ENCODE assay signal across 2 cellular contexts in the genomic region with DNA sequence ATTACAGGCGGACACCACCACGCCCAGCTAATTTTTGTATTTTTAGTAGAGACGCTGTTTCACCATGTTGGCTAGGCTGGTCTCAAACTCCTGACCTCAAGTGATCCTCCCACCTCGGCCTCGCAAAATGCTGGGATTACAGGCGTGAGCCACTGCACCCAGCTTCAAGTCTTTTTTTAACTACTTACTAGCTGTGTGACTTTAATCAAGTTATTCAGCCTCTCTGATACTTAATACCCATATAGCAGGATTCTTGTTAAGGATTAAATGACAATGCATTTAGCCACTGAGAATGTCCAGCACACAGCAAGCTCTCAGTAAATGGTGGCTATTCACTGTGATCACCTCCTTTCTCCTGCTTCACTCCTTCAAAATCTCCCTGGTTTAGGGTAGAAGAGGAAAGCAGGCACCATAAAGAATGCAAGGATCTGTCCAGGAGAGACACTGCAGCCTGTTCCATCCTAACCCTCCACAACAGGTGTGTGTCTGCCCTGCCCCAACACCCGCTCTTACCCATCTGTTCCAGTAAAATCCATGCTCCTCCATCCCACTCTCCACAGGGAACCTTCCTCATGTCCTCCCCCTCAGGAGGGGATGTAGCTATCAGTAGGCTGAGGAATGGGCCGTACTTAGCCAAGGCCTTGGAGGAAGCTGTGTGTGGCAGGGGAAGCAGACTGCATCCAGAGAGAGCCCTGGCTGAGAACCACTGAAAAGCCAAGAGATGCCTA.
A peak's percentile ranks its signal among the peaks of the same experiment; 100 is the strongest.
TF ChIP-seq lines count a peak whose summit lies in the region.

No MANE protein-coding gene starts in this region.

TF ChIP-seq in GM23338, 12 proteins besides CTCF, POLR2A, EP300 and RAD21 (continued from another document):
- TF ChIP-seq, protein P1, sequence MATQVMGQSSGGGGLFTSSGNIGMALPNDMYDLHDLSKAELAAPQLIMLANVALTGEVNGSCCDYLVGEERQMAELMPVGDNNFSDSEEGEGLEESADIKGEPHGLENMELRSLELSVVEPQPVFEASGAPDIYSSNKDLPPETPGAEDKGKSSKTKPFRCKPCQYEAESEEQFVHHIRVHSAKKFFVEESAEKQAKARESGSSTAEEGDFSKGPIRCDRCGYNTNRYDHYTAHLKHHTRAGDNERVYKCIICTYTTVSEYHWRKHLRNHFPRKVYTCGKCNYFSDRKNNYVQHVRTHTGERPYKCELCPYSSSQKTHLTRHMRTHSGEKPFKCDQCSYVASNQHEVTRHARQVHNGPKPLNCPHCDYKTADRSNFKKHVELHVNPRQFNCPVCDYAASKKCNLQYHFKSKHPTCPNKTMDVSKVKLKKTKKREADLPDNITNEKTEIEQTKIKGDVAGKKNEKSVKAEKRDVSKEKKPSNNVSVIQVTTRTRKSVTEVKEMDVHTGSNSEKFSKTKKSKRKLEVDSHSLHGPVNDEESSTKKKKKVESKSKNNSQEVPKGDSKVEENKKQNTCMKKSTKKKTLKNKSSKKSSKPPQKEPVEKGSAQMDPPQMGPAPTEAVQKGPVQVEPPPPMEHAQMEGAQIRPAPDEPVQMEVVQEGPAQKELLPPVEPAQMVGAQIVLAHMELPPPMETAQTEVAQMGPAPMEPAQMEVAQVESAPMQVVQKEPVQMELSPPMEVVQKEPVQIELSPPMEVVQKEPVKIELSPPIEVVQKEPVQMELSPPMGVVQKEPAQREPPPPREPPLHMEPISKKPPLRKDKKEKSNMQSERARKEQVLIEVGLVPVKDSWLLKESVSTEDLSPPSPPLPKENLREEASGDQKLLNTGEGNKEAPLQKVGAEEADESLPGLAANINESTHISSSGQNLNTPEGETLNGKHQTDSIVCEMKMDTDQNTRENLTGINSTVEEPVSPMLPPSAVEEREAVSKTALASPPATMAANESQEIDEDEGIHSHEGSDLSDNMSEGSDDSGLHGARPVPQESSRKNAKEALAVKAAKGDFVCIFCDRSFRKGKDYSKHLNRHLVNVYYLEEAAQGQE (IDR thresholded peaks at IDR 0.05; ENCODE audit: unreplicated experiment) = no peak
- TF ChIP-seq EZH2 (IDR thresholded peaks at IDR 0.05; ENCODE audit: low read depth, unreplicated experiment) (no peak), EZH2phosphoT487 (IDR thresholded peaks at IDR 0.05; ENCODE audit: unreplicated experiment) (no peak), JUNB (IDR thresholded peaks at IDR 0.05; ENCODE audit: unreplicated experiment) (no peak), ZNF331 (CRISPR knock-in tag; IDR thresholded peaks at IDR 0.05; ENCODE audit: low read depth) (no peak), CREB1 (CRISPR knock-in tag; IDR thresholded peaks at IDR 0.05; ENCODE audit: low read depth) (no peak)
TF ChIP-seq in GM23338: peak in this region for 0.

TF ChIP-seq in HepG2, 621 proteins besides CTCF, POLR2A, EP300 and RAD21 (continued from another document and continues in another):
- TF ChIP-seq, protein P2, sequence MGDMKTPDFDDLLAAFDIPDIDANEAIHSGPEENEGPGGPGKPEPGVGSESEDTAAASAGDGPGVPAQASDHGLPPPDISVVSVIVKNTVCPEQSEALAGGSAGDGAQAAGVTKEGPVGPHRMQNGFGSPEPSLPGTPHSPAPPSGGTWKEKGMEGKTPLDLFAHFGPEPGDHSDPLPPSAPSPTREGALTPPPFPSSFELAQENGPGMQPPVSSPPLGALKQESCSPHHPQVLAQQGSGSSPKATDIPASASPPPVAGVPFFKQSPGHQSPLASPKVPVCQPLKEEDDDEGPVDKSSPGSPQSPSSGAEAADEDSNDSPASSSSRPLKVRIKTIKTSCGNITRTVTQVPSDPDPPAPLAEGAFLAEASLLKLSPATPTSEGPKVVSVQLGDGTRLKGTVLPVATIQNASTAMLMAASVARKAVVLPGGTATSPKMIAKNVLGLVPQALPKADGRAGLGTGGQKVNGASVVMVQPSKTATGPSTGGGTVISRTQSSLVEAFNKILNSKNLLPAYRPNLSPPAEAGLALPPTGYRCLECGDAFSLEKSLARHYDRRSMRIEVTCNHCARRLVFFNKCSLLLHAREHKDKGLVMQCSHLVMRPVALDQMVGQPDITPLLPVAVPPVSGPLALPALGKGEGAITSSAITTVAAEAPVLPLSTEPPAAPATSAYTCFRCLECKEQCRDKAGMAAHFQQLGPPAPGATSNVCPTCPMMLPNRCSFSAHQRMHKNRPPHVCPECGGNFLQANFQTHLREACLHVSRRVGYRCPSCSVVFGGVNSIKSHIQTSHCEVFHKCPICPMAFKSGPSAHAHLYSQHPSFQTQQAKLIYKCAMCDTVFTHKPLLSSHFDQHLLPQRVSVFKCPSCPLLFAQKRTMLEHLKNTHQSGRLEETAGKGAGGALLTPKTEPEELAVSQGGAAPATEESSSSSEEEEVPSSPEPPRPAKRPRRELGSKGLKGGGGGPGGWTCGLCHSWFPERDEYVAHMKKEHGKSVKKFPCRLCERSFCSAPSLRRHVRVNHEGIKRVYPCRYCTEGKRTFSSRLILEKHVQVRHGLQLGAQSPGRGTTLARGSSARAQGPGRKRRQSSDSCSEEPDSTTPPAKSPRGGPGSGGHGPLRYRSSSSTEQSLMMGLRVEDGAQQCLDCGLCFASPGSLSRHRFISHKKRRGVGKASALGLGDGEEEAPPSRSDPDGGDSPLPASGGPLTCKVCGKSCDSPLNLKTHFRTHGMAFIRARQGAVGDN (CRISPR knock-in tag; IDR thresholded peaks at IDR 0.05) = 0 out of 2 replicates have a peak, but pooled peaks have one; percentile 21
- TF ChIP-seq CREB1 (IDR thresholded peaks at IDR 0.05) (no peak), CREB1 (CRISPR knock-in tag; IDR thresholded peaks at IDR 0.05) (no peak), SRSF9 (IDR thresholded peaks at IDR 0.05; ENCODE audit: borderline replicate concordance, insufficient read depth, low read depth, low read length, poor library complexity, severe bottlenecking) (no peak), ZNF766 (CRISPR knock-in tag; IDR thresholded peaks at IDR 0.05; ENCODE audit: borderline replicate concordance) (no peak), ZBTB3 (CRISPR knock-in tag; IDR thresholded peaks at IDR 0.05; ENCODE audit: borderline replicate concordance, low read depth) (no peak), THYN1 (CRISPR knock-in tag; IDR thresholded peaks at IDR 0.05; ENCODE audit: borderline replicate concordance, low read depth) (no peak), ZNF768 (CRISPR knock-in tag; IDR thresholded peaks at IDR 0.05) (peak; percentile 81), ZMYM3 (CRISPR knock-in tag; IDR thresholded peaks at IDR 0.05) (peak; percentile 80), ZNF501 (CRISPR knock-in tag; IDR thresholded peaks at IDR 0.05) (peak; percentile 62)
- TF ChIP-seq, protein P3, sequence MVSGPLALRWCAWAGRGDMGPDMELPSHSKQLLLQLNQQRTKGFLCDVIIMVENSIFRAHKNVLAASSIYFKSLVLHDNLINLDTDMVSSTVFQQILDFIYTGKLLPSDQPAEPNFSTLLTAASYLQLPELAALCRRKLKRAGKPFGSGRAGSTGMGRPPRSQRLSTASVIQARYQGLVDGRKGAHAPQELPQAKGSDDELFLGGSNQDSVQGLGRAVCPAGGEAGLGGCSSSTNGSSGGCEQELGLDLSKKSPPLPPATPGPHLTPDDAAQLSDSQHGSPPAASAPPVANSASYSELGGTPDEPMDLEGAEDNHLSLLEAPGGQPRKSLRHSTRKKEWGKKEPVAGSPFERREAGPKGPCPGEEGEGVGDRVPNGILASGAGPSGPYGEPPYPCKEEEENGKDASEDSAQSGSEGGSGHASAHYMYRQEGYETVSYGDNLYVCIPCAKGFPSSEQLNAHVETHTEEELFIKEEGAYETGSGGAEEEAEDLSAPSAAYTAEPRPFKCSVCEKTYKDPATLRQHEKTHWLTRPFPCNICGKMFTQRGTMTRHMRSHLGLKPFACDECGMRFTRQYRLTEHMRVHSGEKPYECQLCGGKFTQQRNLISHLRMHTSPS (CRISPR knock-in tag; IDR thresholded peaks at IDR 0.05; ENCODE audit: low read depth) = no peak
- TF ChIP-seq, protein P4, sequence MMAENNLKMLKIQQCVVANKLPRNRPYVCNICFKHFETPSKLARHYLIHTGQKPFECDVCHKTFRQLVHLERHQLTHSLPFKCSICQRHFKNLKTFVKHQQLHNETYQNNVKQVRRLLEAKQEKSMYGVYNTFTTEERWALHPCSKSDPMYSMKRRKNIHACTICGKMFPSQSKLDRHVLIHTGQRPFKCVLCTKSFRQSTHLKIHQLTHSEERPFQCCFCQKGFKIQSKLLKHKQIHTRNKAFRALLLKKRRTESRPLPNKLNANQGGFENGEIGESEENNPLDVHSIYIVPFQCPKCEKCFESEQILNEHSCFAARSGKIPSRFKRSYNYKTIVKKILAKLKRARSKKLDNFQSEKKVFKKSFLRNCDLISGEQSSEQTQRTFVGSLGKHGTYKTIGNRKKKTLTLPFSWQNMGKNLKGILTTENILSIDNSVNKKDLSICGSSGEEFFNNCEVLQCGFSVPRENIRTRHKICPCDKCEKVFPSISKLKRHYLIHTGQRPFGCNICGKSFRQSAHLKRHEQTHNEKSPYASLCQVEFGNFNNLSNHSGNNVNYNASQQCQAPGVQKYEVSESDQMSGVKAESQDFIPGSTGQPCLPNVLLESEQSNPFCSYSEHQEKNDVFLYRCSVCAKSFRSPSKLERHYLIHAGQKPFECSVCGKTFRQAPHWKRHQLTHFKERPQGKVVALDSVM (CRISPR knock-in tag; IDR thresholded peaks at IDR 0.05) = peak; percentile 42; the same call in 1 of the 2 replicates
- TF ChIP-seq, protein P5, sequence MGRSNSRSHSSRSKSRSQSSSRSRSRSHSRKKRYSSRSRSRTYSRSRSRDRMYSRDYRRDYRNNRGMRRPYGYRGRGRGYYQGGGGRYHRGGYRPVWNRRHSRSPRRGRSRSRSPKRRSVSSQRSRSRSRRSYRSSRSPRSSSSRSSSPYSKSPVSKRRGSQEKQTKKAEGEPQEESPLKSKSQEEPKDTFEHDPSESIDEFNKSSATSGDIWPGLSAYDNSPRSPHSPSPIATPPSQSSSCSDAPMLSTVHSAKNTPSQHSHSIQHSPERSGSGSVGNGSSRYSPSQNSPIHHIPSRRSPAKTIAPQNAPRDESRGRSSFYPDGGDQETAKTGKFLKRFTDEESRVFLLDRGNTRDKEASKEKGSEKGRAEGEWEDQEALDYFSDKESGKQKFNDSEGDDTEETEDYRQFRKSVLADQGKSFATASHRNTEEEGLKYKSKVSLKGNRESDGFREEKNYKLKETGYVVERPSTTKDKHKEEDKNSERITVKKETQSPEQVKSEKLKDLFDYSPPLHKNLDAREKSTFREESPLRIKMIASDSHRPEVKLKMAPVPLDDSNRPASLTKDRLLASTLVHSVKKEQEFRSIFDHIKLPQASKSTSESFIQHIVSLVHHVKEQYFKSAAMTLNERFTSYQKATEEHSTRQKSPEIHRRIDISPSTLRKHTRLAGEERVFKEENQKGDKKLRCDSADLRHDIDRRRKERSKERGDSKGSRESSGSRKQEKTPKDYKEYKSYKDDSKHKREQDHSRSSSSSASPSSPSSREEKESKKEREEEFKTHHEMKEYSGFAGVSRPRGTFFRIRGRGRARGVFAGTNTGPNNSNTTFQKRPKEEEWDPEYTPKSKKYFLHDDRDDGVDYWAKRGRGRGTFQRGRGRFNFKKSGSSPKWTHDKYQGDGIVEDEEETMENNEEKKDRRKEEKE (IDR thresholded peaks at IDR 0.05) = no peak
- TF ChIP-seq, protein P6, sequence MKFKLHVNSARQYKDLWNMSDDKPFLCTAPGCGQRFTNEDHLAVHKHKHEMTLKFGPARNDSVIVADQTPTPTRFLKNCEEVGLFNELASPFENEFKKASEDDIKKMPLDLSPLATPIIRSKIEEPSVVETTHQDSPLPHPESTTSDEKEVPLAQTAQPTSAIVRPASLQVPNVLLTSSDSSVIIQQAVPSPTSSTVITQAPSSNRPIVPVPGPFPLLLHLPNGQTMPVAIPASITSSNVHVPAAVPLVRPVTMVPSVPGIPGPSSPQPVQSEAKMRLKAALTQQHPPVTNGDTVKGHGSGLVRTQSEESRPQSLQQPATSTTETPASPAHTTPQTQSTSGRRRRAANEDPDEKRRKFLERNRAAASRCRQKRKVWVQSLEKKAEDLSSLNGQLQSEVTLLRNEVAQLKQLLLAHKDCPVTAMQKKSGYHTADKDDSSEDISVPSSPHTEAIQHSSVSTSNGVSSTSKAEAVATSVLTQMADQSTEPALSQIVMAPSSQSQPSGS (CRISPR knock-in tag; IDR thresholded peaks at IDR 0.05) = 0 out of 2 replicates have a peak, but pooled peaks have one; percentile 2
- TF ChIP-seq, protein P7, sequence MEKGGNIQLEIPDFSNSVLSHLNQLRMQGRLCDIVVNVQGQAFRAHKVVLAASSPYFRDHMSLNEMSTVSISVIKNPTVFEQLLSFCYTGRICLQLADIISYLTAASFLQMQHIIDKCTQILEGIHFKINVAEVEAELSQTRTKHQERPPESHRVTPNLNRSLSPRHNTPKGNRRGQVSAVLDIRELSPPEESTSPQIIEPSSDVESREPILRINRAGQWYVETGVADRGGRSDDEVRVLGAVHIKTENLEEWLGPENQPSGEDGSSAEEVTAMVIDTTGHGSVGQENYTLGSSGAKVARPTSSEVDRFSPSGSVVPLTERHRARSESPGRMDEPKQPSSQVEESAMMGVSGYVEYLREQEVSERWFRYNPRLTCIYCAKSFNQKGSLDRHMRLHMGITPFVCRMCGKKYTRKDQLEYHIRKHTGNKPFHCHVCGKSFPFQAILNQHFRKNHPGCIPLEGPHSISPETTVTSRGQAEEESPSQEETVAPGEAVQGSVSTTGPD (CRISPR knock-in tag; IDR thresholded peaks at IDR 0.05) = 0 out of 2 replicates have a peak, but pooled peaks have one; percentile 9
- TF ChIP-seq, protein P8, sequence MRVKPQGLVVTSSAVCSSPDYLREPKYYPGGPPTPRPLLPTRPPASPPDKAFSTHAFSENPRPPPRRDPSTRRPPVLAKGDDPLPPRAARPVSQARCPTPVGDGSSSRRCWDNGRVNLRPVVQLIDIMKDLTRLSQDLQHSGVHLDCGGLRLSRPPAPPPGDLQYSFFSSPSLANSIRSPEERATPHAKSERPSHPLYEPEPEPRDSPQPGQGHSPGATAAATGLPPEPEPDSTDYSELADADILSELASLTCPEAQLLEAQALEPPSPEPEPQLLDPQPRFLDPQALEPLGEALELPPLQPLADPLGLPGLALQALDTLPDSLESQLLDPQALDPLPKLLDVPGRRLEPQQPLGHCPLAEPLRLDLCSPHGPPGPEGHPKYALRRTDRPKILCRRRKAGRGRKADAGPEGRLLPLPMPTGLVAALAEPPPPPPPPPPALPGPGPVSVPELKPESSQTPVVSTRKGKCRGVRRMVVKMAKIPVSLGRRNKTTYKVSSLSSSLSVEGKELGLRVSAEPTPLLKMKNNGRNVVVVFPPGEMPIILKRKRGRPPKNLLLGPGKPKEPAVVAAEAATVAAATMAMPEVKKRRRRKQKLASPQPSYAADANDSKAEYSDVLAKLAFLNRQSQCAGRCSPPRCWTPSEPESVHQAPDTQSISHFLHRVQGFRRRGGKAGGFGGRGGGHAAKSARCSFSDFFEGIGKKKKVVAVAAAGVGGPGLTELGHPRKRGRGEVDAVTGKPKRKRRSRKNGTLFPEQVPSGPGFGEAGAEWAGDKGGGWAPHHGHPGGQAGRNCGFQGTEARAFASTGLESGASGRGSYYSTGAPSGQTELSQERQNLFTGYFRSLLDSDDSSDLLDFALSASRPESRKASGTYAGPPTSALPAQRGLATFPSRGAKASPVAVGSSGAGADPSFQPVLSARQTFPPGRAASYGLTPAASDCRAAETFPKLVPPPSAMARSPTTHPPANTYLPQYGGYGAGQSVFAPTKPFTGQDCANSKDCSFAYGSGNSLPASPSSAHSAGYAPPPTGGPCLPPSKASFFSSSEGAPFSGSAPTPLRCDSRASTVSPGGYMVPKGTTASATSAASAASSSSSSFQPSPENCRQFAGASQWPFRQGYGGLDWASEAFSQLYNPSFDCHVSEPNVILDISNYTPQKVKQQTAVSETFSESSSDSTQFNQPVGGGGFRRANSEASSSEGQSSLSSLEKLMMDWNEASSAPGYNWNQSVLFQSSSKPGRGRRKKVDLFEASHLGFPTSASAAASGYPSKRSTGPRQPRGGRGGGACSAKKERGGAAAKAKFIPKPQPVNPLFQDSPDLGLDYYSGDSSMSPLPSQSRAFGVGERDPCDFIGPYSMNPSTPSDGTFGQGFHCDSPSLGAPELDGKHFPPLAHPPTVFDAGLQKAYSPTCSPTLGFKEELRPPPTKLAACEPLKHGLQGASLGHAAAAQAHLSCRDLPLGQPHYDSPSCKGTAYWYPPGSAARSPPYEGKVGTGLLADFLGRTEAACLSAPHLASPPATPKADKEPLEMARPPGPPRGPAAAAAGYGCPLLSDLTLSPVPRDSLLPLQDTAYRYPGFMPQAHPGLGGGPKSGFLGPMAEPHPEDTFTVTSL (CRISPR knock-in tag; IDR thresholded peaks at IDR 0.05; ENCODE audit: borderline replicate concordance) = peak; percentile 8; the same call in 1 of the 2 replicates
